Comparison of ENCODE assay signal across 1 cellular context in the genomic region with DNA sequence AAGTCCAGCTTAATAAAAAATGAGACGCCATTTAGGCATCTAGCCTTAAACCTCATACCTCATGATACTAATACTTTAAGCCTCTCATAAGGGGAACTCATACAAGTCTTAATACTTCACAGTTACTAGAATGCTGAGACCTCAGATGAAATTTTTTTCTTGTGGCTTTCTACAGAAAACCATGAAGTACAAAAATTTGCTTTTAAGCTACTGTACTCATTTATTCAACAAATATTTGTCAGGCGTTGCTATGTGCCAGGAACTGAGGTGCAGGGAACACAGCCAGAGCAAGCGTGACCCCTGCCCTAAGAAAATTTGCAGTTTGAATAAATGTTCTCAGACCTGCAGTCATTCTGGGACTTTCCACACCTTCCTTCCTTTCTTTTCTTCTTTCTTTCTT.
TF ChIP-seq lines count a peak whose summit lies in the region.

No MANE protein-coding gene starts in this region.

TF ChIP-seq in GM12878, 131 proteins besides CTCF, POLR2A, EP300 and RAD21 (continued from another document and continues in another):
- TF ChIP-seq, protein P1, sequence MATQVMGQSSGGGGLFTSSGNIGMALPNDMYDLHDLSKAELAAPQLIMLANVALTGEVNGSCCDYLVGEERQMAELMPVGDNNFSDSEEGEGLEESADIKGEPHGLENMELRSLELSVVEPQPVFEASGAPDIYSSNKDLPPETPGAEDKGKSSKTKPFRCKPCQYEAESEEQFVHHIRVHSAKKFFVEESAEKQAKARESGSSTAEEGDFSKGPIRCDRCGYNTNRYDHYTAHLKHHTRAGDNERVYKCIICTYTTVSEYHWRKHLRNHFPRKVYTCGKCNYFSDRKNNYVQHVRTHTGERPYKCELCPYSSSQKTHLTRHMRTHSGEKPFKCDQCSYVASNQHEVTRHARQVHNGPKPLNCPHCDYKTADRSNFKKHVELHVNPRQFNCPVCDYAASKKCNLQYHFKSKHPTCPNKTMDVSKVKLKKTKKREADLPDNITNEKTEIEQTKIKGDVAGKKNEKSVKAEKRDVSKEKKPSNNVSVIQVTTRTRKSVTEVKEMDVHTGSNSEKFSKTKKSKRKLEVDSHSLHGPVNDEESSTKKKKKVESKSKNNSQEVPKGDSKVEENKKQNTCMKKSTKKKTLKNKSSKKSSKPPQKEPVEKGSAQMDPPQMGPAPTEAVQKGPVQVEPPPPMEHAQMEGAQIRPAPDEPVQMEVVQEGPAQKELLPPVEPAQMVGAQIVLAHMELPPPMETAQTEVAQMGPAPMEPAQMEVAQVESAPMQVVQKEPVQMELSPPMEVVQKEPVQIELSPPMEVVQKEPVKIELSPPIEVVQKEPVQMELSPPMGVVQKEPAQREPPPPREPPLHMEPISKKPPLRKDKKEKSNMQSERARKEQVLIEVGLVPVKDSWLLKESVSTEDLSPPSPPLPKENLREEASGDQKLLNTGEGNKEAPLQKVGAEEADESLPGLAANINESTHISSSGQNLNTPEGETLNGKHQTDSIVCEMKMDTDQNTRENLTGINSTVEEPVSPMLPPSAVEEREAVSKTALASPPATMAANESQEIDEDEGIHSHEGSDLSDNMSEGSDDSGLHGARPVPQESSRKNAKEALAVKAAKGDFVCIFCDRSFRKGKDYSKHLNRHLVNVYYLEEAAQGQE (IDR thresholded peaks at IDR 0.05; ENCODE audit: low read depth, low read length), result no peak
- TF ChIP-seq GATAD2B (conservative IDR thresholded peaks at IDR 0.05; ENCODE audit: low read depth) (no peak), IKZF2 (IDR thresholded peaks at IDR 0.05) (no peak), BRCA1 (IDR thresholded peaks at IDR 0.05; ENCODE audit: low read depth, low read length) (no peak), EED (IDR thresholded peaks at IDR 0.05; ENCODE audit: low read depth) (no peak), KAT2A (conservative IDR thresholded peaks at IDR 0.05; ENCODE audit: control insufficient read depth, low read depth, low read length) (no peak), ASH2L (IDR thresholded peaks at IDR 0.05; ENCODE audit: borderline replicate concordance, low read depth) (0 out of 2 replicates have a peak, but pooled peaks have one; percentile 60), SMAD1 (IDR thresholded peaks at IDR 0.05; ENCODE audit: low read depth, partially characterized antibody) (peak; percentile 50), CBFB (IDR thresholded peaks at IDR 0.05; ENCODE audit: low read depth) (peak; percentile 28; the same call in 1 of the 2 replicates), MTA3 (IDR thresholded peaks at IDR 0.05; ENCODE audit: borderline replicate concordance, low read length) (no peak), EZH2 (IDR thresholded peaks at IDR 0.05; ENCODE audit: borderline replicate concordance, control insufficient read depth, low read depth, low read length) (no peak), RCOR1 (conservative IDR thresholded peaks at IDR 0.05; ENCODE audit: low read depth, low read length) (no peak), IKZF1 (conservative IDR thresholded peaks at IDR 0.05) (no peak), RELA (IDR thresholded peaks at IDR 0.05; ENCODE audit: borderline replicate concordance, partially characterized antibody) (peak; percentile 71), FOS (IDR thresholded peaks at IDR 0.05; ENCODE audit: borderline replicate concordance, extremely low read depth, insufficient read length) (no peak), YY1 (IDR thresholded peaks at IDR 0.05; ENCODE audit: low read depth, low read length) (no peak), MYB (IDR thresholded peaks at IDR 0.05; ENCODE audit: borderline replicate concordance, low read depth, low read length) (no peak), FOXM1 (IDR thresholded peaks at IDR 0.05; ENCODE audit: low read depth, low read length) (no peak), SPI1 (IDR thresholded peaks at IDR 0.05; ENCODE audit: borderline replicate concordance, insufficient read depth, low read depth, low read length) (peak; percentile 24; the same call in 1 of the 2 replicates), STAT1 (conservative IDR thresholded peaks at IDR 0.05) (no peak), POU2F2 (IDR thresholded peaks at IDR 0.05; ENCODE audit: borderline replicate concordance, low read depth, low read length) (peak; percentile 77; the same call in 2 of the 3 replicates), NFYA (IDR thresholded peaks at IDR 0.05; ENCODE audit: borderline replicate concordance, low read depth, low read length) (no peak), ZNF207 (IDR thresholded peaks at IDR 0.05; ENCODE audit: borderline replicate concordance) (no peak), ZBED1 (IDR thresholded peaks at IDR 0.05; ENCODE audit: borderline replicate concordance) (no peak), HDAC6 (IDR thresholded peaks at IDR 0.05; ENCODE audit: unreplicated experiment) (no peak), STAT3 (IDR thresholded peaks at IDR 0.05; ENCODE audit: low read depth, low read length) (no peak), SP1 (IDR thresholded peaks at IDR 0.05; ENCODE audit: low read depth, low read length) (peak; percentile 15), BCL11A (IDR thresholded peaks at IDR 0.05; ENCODE audit: low read depth, low read length) (peak; percentile 71; the same call in 1 of the 2 replicates), ZNF217 (IDR thresholded peaks at IDR 0.05) (no peak)
- TF ChIP-seq, protein P2, sequence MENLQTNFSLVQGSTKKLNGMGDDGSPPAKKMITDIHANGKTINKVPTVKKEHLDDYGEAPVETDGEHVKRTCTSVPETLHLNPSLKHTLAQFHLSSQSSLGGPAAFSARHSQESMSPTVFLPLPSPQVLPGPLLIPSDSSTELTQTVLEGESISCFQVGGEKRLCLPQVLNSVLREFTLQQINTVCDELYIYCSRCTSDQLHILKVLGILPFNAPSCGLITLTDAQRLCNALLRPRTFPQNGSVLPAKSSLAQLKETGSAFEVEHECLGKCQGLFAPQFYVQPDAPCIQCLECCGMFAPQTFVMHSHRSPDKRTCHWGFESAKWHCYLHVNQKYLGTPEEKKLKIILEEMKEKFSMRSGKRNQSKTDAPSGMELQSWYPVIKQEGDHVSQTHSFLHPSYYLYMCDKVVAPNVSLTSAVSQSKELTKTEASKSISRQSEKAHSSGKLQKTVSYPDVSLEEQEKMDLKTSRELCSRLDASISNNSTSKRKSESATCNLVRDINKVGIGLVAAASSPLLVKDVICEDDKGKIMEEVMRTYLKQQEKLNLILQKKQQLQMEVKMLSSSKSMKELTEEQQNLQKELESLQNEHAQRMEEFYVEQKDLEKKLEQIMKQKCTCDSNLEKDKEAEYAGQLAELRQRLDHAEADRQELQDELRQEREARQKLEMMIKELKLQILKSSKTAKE (IDR thresholded peaks at IDR 0.05; ENCODE audit: low read depth, poor library complexity, severe bottlenecking), result no peak
- TF ChIP-seq, protein P3, sequence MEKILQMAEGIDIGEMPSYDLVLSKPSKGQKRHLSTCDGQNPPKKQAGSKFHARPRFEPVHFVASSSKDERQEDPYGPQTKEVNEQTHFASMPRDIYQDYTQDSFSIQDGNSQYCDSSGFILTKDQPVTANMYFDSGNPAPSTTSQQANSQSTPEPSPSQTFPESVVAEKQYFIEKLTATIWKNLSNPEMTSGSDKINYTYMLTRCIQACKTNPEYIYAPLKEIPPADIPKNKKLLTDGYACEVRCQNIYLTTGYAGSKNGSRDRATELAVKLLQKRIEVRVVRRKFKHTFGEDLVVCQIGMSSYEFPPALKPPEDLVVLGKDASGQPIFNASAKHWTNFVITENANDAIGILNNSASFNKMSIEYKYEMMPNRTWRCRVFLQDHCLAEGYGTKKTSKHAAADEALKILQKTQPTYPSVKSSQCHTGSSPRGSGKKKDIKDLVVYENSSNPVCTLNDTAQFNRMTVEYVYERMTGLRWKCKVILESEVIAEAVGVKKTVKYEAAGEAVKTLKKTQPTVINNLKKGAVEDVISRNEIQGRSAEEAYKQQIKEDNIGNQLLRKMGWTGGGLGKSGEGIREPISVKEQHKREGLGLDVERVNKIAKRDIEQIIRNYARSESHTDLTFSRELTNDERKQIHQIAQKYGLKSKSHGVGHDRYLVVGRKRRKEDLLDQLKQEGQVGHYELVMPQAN (conservative IDR thresholded peaks at IDR 0.05), result no peak
- TF ChIP-seq, protein P4, sequence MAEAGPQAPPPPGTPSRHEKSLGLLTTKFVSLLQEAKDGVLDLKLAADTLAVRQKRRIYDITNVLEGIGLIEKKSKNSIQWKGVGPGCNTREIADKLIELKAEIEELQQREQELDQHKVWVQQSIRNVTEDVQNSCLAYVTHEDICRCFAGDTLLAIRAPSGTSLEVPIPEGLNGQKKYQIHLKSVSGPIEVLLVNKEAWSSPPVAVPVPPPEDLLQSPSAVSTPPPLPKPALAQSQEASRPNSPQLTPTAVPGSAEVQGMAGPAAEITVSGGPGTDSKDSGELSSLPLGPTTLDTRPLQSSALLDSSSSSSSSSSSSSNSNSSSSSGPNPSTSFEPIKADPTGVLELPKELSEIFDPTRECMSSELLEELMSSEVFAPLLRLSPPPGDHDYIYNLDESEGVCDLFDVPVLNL (IDR thresholded peaks at IDR 0.05; ENCODE audit: low read depth, low read length), result no peak
- TF ChIP-seq, protein P5, sequence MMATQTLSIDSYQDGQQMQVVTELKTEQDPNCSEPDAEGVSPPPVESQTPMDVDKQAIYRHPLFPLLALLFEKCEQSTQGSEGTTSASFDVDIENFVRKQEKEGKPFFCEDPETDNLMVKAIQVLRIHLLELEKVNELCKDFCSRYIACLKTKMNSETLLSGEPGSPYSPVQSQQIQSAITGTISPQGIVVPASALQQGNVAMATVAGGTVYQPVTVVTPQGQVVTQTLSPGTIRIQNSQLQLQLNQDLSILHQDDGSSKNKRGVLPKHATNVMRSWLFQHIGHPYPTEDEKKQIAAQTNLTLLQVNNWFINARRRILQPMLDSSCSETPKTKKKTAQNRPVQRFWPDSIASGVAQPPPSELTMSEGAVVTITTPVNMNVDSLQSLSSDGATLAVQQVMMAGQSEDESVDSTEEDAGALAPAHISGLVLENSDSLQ (IDR thresholded peaks at IDR 0.05), result no peak
- TF ChIP-seq, protein P6, sequence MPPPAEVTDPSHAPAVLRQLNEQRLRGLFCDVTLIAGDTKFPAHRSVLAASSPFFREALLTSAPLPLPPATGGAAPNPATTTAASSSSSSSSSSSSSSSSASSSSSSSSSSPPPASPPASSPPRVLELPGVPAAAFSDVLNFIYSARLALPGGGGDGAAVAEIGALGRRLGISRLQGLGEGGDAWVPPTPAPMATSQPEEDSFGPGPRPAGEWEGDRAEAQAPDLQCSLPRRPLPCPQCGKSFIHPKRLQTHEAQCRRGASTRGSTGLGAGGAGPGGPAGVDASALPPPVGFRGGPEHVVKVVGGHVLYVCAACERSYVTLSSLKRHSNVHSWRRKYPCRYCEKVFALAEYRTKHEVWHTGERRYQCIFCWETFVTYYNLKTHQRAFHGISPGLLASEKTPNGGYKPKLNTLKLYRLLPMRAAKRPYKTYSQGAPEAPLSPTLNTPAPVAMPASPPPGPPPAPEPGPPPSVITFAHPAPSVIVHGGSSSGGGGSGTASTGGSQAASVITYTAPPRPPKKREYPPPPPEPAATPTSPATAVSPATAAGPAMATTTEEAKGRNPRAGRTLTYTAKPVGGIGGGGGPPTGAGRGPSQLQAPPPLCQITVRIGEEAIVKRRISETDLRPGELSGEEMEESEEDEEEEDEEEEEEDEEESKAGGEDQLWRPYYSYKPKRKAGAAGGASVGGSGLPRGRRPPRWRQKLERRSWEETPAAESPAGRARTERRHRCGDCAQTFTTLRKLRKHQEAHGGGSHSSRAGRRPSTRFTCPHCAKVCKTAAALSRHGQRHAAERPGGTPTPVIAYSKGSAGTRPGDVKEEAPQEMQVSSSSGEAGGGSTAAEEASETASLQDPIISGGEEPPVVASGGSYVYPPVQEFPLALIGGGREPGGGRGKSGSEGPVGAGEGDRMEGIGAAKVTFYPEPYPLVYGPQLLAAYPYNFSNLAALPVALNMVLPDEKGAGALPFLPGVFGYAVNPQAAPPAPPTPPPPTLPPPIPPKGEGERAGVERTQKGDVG (CRISPR knock-in tag; IDR thresholded peaks at IDR 0.05), result no peak
- TF ChIP-seq, protein P7, sequence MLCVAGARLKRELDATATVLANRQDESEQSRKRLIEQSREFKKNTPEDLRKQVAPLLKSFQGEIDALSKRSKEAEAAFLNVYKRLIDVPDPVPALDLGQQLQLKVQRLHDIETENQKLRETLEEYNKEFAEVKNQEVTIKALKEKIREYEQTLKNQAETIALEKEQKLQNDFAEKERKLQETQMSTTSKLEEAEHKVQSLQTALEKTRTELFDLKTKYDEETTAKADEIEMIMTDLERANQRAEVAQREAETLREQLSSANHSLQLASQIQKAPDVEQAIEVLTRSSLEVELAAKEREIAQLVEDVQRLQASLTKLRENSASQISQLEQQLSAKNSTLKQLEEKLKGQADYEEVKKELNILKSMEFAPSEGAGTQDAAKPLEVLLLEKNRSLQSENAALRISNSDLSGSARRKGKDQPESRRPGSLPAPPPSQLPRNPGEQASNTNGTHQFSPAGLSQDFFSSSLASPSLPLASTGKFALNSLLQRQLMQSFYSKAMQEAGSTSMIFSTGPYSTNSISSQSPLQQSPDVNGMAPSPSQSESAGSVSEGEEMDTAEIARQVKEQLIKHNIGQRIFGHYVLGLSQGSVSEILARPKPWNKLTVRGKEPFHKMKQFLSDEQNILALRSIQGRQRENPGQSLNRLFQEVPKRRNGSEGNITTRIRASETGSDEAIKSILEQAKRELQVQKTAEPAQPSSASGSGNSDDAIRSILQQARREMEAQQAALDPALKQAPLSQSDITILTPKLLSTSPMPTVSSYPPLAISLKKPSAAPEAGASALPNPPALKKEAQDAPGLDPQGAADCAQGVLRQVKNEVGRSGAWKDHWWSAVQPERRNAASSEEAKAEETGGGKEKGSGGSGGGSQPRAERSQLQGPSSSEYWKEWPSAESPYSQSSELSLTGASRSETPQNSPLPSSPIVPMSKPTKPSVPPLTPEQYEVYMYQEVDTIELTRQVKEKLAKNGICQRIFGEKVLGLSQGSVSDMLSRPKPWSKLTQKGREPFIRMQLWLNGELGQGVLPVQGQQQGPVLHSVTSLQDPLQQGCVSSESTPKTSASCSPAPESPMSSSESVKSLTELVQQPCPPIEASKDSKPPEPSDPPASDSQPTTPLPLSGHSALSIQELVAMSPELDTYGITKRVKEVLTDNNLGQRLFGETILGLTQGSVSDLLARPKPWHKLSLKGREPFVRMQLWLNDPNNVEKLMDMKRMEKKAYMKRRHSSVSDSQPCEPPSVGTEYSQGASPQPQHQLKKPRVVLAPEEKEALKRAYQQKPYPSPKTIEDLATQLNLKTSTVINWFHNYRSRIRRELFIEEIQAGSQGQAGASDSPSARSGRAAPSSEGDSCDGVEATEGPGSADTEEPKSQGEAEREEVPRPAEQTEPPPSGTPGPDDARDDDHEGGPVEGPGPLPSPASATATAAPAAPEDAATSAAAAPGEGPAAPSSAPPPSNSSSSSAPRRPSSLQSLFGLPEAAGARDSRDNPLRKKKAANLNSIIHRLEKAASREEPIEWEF (IDR thresholded peaks at IDR 0.05; ENCODE audit: insufficient replicate concordance, low read depth, low read length), result peak; percentile 85
- TF ChIP-seq, protein P8, sequence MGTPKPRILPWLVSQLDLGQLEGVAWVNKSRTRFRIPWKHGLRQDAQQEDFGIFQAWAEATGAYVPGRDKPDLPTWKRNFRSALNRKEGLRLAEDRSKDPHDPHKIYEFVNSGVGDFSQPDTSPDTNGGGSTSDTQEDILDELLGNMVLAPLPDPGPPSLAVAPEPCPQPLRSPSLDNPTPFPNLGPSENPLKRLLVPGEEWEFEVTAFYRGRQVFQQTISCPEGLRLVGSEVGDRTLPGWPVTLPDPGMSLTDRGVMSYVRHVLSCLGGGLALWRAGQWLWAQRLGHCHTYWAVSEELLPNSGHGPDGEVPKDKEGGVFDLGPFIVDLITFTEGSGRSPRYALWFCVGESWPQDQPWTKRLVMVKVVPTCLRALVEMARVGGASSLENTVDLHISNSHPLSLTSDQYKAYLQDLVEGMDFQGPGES (IDR thresholded peaks at IDR 0.05), result no peak
